8 cellular contexts compared by ENCODE assay signal in genomic region chr1:206503591-206504362, GRCh38. TPM values are rescaled to one million over a fixed set of nuclear protein-coding genes. Genes with fewer than 3 reads are reported as not detected.
DNase-seq lines count a peak whose midpoint lies in the region; ATAC-seq and TF ChIP-seq lines count a peak whose summit lies in the region.

No MANE protein-coding gene starts in this region.

- H3K4me1 Mint-ChIP-seq in glutamatergic neuron (ENCODE audit: low read depth, unreplicated experiment), result peaks cover 9% of the 10 kb centered on the region

- no peaks in the 10 kb centered on the region for H3K9me3 ChIP-seq in skeletal muscle tissue (ENCODE audit: control insufficient read depth in 3 of 3, low read length in 3 of 3)

- peaks cover 0 to 34% (median 34%) of the 10 kb centered on the region in 3 donors for H3K27me3 ChIP-seq in skeletal muscle tissue (ENCODE audit: control insufficient read depth in 3 of 3, insufficient read depth in 3 of 3, low read length in 3 of 3)

- POLR2A ChIA-PET in AG04449 (lab: Yijun Ruan, JAX), result interaction anchor here (0.6 to 1.0 kb wide), 2 partner anchors 131 to 261 kb away, joined by 3 read pairs; partner anchors contain the start of gene DYRK3

- peaks cover 15% of the 10 kb centered on the region for H3K27me3 Mint-ChIP-seq in glutamatergic neuron (ENCODE audit: unreplicated experiment)

- H3K4me1 ChIP-seq in skeletal muscle tissue (ENCODE audit: control insufficient read depth in 3 of 3, insufficient read depth in 3 of 3, low read length in 3 of 3), result peaks cover 19 to 43% (median 36%) of the 10 kb centered on the region in 3 donors

- H3K36me3 ChIP-seq in skeletal muscle tissue (ENCODE audit: control insufficient read depth in 3 of 3, insufficient read depth in 3 of 3, low read length in 3 of 3), result no peaks in the 10 kb centered on the region

- no peak overlapping the region for H3K27ac Mint-ChIP-seq in glutamatergic neuron (ENCODE audit: unreplicated experiment)

- H3K4me3 ChIP-seq in AG04449 (ENCODE audit: low read depth, low read length) (no peak overlapping the region), epithelial cell of proximal tubule (ENCODE audit: low read depth, low read length) (no peak overlapping the region), skeletal muscle tissue (ENCODE audit: low read length in 3 of 3) (peak overlapping the region in 1 of 3 donors; percentile 11)

- DNase-seq in AG04449 (ENCODE audit: low read depth, low spot score), result peak; percentile 82
- DNase-seq in T1000 (lab: John Stamatoyannopoulos, UW), result peak; percentile 83
- DNase-seq in epithelial cell of proximal tubule (ENCODE audit: low read depth), result peak; percentile 80
- no peak for DNase-seq in NCI-H345 treated with DMSO at 0.1 percent for 48 hours (lab: John Stamatoyannopoulos, UW; ENCODE audit: unreplicated experiment)
- DNase-seq in glutamatergic neuron, result no peak

- peaks cover 3% of the 10 kb centered on the region for H3K9me3 Mint-ChIP-seq in glutamatergic neuron (ENCODE audit: unreplicated experiment)

- TF ChIP-seq CTCF in AG04449 (IDR thresholded peaks at IDR 0.05; ENCODE audit: insufficient read depth, low read length, missing control alignments) (no peak), epithelial cell of proximal tubule (conservative IDR thresholded peaks at IDR 0.05; ENCODE audit: low read depth, low read length) (no peak), glutamatergic neuron (IDR thresholded peaks at IDR 0.05; ENCODE audit: partially characterized antibody, unreplicated experiment) (no peak)

- CTCF ChIA-PET in AG04449 (lab: Yijun Ruan, JAX), result interaction anchor here (1.0 to 21.6 kb wide), 8 partner anchors 8 to 161 kb away, joined by 3 to 568 read pairs (median 14); partner anchors contain the start of gene EIF2D

- ATAC-seq in GM18861 (IDR thresholded peaks at IDR 0.05; ENCODE audit: unreplicated experiment) (peak; percentile 37), HG03175 (IDR thresholded peaks at IDR 0.05; ENCODE audit: unreplicated experiment) (peak; percentile 60)

- H3K4me3 Mint-ChIP-seq in glutamatergic neuron (ENCODE audit: unreplicated experiment), result no peak overlapping the region

- H3K36me3 Mint-ChIP-seq in glutamatergic neuron (ENCODE audit: unreplicated experiment), result no peaks in the 10 kb centered on the region

- H3K9ac ChIP-seq in skeletal muscle tissue (ENCODE audit: low read depth in 1 of 3, low read length in 3 of 3), result peak overlapping the region in 1 of 3 donors; percentile 47

- peak overlapping the region; percentile 41 for H3K27ac ChIP-seq in skeletal muscle tissue (ENCODE audit: low read depth, low read length)

RNA-seq across cellular contexts. Expression of gene RASSF5, which starts 3.6 kb away (rescaled TPM):
- total RNA-seq in epithelial cell of proximal tubule (3.5 and 4.7 TPM in 2 replicates), skeletal muscle tissue (3.1 TPM), glutamatergic neuron (ENCODE audit: unreplicated experiment) (2.7 TPM)

RNA-seq across cellular contexts. Expression of gene IKBKE, which starts 33.5 kb away (rescaled TPM):
- total RNA-seq in epithelial cell of proximal tubule (15.6 and 22.3 TPM in 2 replicates), skeletal muscle tissue (2.6 TPM), glutamatergic neuron (ENCODE audit: unreplicated experiment) (0.20 TPM)

Comparison
In these comparisons a context has a peak if more than half of its experiments do, and no peak if none do; other contexts are left out.
1. DNase-seq: peak in AG04449 (single experiment), T1000 (single experiment) and epithelial cell of proximal tubule (single experiment); none in NCI-H345 treated with DMSO at 0.1 percent for 48 hours (single experiment) and glutamatergic neuron (single experiment).